In the genomic region with DNA sequence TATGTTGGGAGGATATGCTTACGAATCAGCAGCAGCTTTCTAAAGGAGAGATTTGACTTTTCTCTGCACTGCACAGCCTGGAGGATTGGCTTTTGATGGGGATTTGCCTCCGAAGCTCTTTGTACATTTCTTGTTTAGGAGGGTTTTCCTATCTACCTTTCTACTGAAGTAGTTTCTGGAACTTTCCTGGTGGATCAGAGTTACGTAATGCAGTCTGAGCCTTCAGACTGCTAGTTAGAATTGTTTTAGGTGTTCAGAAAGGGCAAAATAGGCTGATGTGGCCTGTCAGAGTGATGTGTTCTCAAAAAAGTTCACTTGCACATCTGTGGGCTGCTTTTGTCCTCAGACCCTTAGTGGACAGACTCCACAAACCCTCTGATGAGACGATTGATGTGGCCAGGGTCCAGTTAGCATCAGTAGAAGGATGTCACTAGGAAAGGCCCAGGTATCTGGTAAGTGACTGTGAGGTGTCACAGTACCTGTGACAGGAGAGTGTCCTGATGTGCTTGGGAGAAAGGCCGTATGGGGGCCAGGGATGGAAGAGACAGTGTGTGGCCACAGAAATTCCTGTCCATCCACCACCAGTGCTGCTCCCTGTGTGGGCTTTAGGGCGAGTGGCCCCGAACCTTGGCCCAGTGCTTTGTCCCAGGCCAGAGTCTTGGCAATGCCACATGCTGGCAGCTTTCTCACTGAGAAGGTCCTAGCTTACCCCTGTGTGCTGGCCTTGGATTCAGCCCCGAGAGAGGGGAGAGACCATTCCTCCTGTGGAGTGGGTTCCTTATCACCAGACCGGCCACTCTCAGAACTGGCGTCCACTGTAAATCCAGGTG, we compare ENCODE assay signal across 15 cellular contexts. TPM values are rescaled to one million over a fixed set of nuclear protein-coding genes. Genes with fewer than 3 reads are reported as not detected.
DNase-seq lines count a peak whose midpoint lies in the region; TF ChIP-seq lines count a peak whose summit lies in the region.
"Had no signal": no experiment of that assay in that cellular context is flagged by ENCODE, and none has a peak within 500 bp of the region (broad histone marks: within the 10 kb centered on the region; RNA-seq: fewer than 3 reads in every experiment).

No MANE protein-coding gene starts in this region.

- H3K9me2 ChIP-seq in OCI-LY1 (ENCODE audit: low read depth, low read length): no peaks in the 10 kb centered on the region

- H3K9me3 ChIP-seq in OCI-LY1 (ENCODE audit: low read length) (no peaks in the 10 kb centered on the region), endodermal cell (ENCODE audit: control insufficient read depth, low read length) (no peaks in the 10 kb centered on the region), ascending aorta (no peaks in the 10 kb centered on the region)

- H3K9me3 Mint-ChIP-seq in CD14-positive monocyte: no peaks in the 10 kb centered on the region
- H3K9me3 Mint-ChIP-seq in endodermal cell: no peaks in the 10 kb centered on the region
- no peaks in the 10 kb centered on the region for H3K9me3 Mint-ChIP-seq in progenitor cell of endocrine pancreas (ENCODE audit: low read depth)

- H3K27me3 Mint-ChIP-seq in CD14-positive monocyte (ENCODE audit: low read depth in 3 of 3) (peaks cover 0 to 1% (median 0%) of the 10 kb centered on the region in 3 donors), endodermal cell (ENCODE audit: insufficient read depth) (no peaks in the 10 kb centered on the region), progenitor cell of endocrine pancreas (peaks cover 1% of the 10 kb centered on the region)

- H3K4me1 ChIP-seq in OCI-LY1 (ENCODE audit: insufficient read depth, low read length, severe bottlenecking): peaks cover 29% of the 10 kb centered on the region
- no peaks in the 10 kb centered on the region for H3K4me1 ChIP-seq in endodermal cell (ENCODE audit: control insufficient read depth, insufficient read depth, low read length)
- peaks cover 0 to 8% of the 10 kb centered on the region in 2 donors for H3K4me1 ChIP-seq in ascending aorta

- H3K4me3 Mint-ChIP-seq in CD14-positive monocyte (no peak overlapping the region), endodermal cell (no peak overlapping the region), progenitor cell of endocrine pancreas (ENCODE audit: low read depth) (no peak overlapping the region)

- 95 to 98% methylated on average over 8 to 10 of the region's 10 CpGs for WGBS in endodermal cell (ENCODE audit: insufficient coverage in 1 of 2, insufficient read length in 1 of 2), 2 experiments

- H3K9ac ChIP-seq in OCI-LY1 (ENCODE audit: low read length) (peak overlapping the region; percentile 15; the same call in 1 of the 2 replicates), endodermal cell (ENCODE audit: extremely low read depth, low read length, poor library complexity, severe bottlenecking) (no peak overlapping the region)

- H3K27ac Mint-ChIP-seq in CD14-positive monocyte (peak overlapping the region in 6 of 7 donors; percentile 30 to 87 (median 58)), endodermal cell (peak overlapping the region; percentile 2), progenitor cell of endocrine pancreas (peak overlapping the region; percentile 41)

- no peaks in the 10 kb centered on the region for H3K79me2 ChIP-seq in OCI-LY1 (ENCODE audit: insufficient read depth, low read length)

- H2AFZ ChIP-seq in OCI-LY1 (ENCODE audit: low read length): no peak overlapping the region

- H3K4me2 ChIP-seq in OCI-LY1 (ENCODE audit: low read length): peak overlapping the region; percentile 35; the same call in 1 of the 2 replicates

- intact Hi-C loops in CD14-positive monocyte (cut with micrococcal nuclease) (no loop called here), ascending aorta (cut with DNase I) (loop anchor here (10.0 kb wide), 1 partner anchor 254 kb away; the partner anchor contains the start of gene HNF1A)

- H3K4me3 ChIP-seq in OCI-LY1 (ENCODE audit: low read depth, low read length, poor library complexity, severe bottlenecking) (no peak overlapping the region), endodermal cell (ENCODE audit: low read length) (no peak overlapping the region), ascending aorta (no peak overlapping the region)

- DNase-seq in CD14-positive monocyte (ENCODE audit: low spot score) (no peak), endodermal cell (no peak), progenitor cell of endocrine pancreas (ENCODE audit: low spot score, unreplicated experiment) (no peak), NCI-H2081 treated with DMSO at 0.1 percent for 48 hours (lab: John Stamatoyannopoulos, UW) (no peak), NCI-H510A treated with DMSO at 0.1 percent for 48 hours (lab: John Stamatoyannopoulos, UW) (no peak), NCI-H1436 treated with DMSO at 0.1 percent for 48 hours (lab: John Stamatoyannopoulos, UW) (no peak), ascending aorta (ENCODE audit: low spot score in 2 of 2) (no peak)
- DNase-seq: amniotic stem cell; DMS53; glutamatergic neuron; NCI-H2081; NCI-H748 treated with DMSO at 0.1 percent for 48 hours; stimulated activated CD4-positive, alpha-beta T cell treated with anti-CD3 and anti-CD28 coated beads, Interleukin-4, amount 100 ng/mL, for 1 hour had no signal

- no peak for TF ChIP-seq CTCF in CD14-positive monocyte (IDR thresholded peaks at IDR 0.05)
- no peak for TF ChIP-seq CTCF in OCI-LY1 (IDR thresholded peaks at IDR 0.05; ENCODE audit: low read length)
- no peak for TF ChIP-seq CTCF in endodermal cell (conservative IDR thresholded peaks at IDR 0.05)
- no peak for TF ChIP-seq CTCF in progenitor cell of endocrine pancreas (IDR thresholded peaks at IDR 0.05; ENCODE audit: unreplicated experiment)
- no peak for TF ChIP-seq CTCF in ascending aorta (IDR thresholded peaks at IDR 0.05)

- H3K27ac ChIP-seq in OCI-LY1 (ENCODE audit: low read depth, low read length, poor library complexity, severe bottlenecking) (peak overlapping the region; percentile 58), endodermal cell (ENCODE audit: low read depth, low read length) (no peak overlapping the region), ascending aorta (no peak overlapping the region)
- H3K27ac ChIP-seq: C4-2B had no signal

- no peaks in the 10 kb centered on the region for H4K20me1 ChIP-seq in OCI-LY1 (ENCODE audit: insufficient read depth, low read length)

- H3F3A ChIP-seq in OCI-LY1 (ENCODE audit: insufficient read depth, low read length): no peaks in the 10 kb centered on the region

- H3K36me3 Mint-ChIP-seq in CD14-positive monocyte (peaks cover 74 to 82% of the 10 kb centered on the region in 2 donors), endodermal cell (ENCODE audit: low read depth) (peaks cover 72% of the 10 kb centered on the region), progenitor cell of endocrine pancreas (ENCODE audit: insufficient read depth) (peaks cover 45% of the 10 kb centered on the region)

- H3K4me1 Mint-ChIP-seq in CD14-positive monocyte (peaks cover 46% of the 10 kb centered on the region), endodermal cell (peaks cover 16% of the 10 kb centered on the region), progenitor cell of endocrine pancreas (ENCODE audit: low read depth) (peaks cover 37% of the 10 kb centered on the region)

- H3K36me3 ChIP-seq in OCI-LY1 (ENCODE audit: insufficient read depth, low read length) (peaks cover 80% of the 10 kb centered on the region), endodermal cell (ENCODE audit: control insufficient read depth, insufficient read depth, low read length) (peaks cover 78% of the 10 kb centered on the region), ascending aorta (peaks cover 61 to 73% of the 10 kb centered on the region in 2 donors)

- no peaks in the 10 kb centered on the region for H3K27me3 ChIP-seq in OCI-LY1 (ENCODE audit: insufficient read depth, low read length)
- no peaks in the 10 kb centered on the region for H3K27me3 ChIP-seq in endodermal cell (ENCODE audit: control insufficient read depth, insufficient read depth, low read length, poor library complexity, severe bottlenecking)
- no peaks in the 10 kb centered on the region for H3K27me3 ChIP-seq in ascending aorta

RNA-seq across cellular contexts. Expression of gene ACADS, which starts 4.4 kb away (rescaled TPM):
- polyA plus RNA-seq in CD14-positive monocyte: 10 to 100 TPM; 18.2 to 25.1 TPM
- total RNA-seq in endodermal cell (1 to 10 TPM; 8.0 to 9.2 TPM), progenitor cell of endocrine pancreas (11.7 and 11.8 TPM in 2 replicates), ascending aorta (58.5 TPM)
- 6.9 TPM for polyA plus RNA-seq in endodermal cell (2013, experiment 1 of 2)
- polyA plus RNA-seq in endodermal cell (2013, experiment 2 of 2): 5.5 TPM

RNA-seq across cellular contexts. Expression of gene UNC119B, which starts 10.9 kb away (rescaled TPM):
- 1 to 10 TPM; 1.1 to 2.1 TPM for polyA plus RNA-seq in CD14-positive monocyte
- total RNA-seq in endodermal cell: 10 to 100 TPM; 52.8 to 60.7 TPM
- 51.5 TPM for polyA plus RNA-seq in endodermal cell (2013, experiment 1 of 2)
- 48.1 TPM for polyA plus RNA-seq in endodermal cell (2013, experiment 2 of 2)
- total RNA-seq in progenitor cell of endocrine pancreas: 62.5 and 66.6 TPM in 2 replicates
- total RNA-seq in ascending aorta: 26.8 TPM

RNA-seq across cellular contexts. Expression of gene MLEC, which starts 34.2 kb away (rescaled TPM):
- polyA plus RNA-seq in CD14-positive monocyte: 10 to 100 TPM; 65.3 to 79.5 TPM
- total RNA-seq in endodermal cell (100 to 1,000 TPM; 188 to 195 TPM), progenitor cell of endocrine pancreas (174 and 187 TPM in 2 replicates), ascending aorta (47.5 TPM)
- polyA plus RNA-seq in endodermal cell (2013, experiment 1 of 2): 74.9 TPM
- 85.2 TPM for polyA plus RNA-seq in endodermal cell (2013, experiment 2 of 2)

Comparison
In these comparisons a context has a peak if more than half of its experiments do, and no peak if none do; other contexts are left out.
1. H3K27ac Mint-ChIP-seq: peak in every context shown above with its lines; median percentile 58 in CD14-positive monocyte; 41 in progenitor cell of endocrine pancreas; 2 in endodermal cell.